In the genomic region with DNA sequence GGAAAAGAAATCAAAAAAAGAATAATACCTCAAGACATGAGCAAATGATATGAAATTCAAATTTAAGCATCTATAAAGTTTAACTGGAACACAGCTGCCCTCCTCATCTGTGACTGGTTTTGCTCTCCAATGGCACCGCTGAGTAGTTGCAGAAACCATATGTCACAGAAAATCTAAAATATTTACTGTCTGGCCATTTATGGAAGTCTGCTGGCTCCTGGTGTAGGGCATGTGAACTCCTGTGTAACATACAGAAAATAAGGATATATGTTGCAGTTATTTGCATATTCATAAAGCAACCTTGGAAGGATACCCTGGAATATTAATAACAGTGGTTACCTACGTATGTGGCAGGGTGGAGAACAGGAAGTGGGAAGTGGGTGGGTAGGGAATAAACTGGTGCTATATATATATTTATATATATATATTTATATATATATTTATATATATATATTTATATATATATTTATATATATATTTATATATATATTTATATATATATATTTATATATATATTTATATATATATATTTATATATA, we compare ENCODE assay signal across 19 cellular contexts. TPM values are rescaled to one million over a fixed set of nuclear protein-coding genes. Genes with fewer than 3 reads are reported as not detected.
DNase-seq lines count a peak whose midpoint lies in the region; ATAC-seq, FAIRE-seq and TF ChIP-seq lines count a peak whose summit lies in the region.
"Had no signal": no experiment of that assay in that cellular context is flagged by ENCODE, and none has a peak within 500 bp of the region (broad histone marks: within the 10 kb centered on the region; RNA-seq: fewer than 3 reads in every experiment).

No MANE protein-coding gene starts in this region.

- H3K4me1 Mint-ChIP-seq in MCF 10A (ENCODE audit: insufficient read depth, unreplicated experiment) (peaks cover 50% of the 10 kb centered on the region), astrocyte (ENCODE audit: low read depth, unreplicated experiment) (peaks cover 24% of the 10 kb centered on the region)
- H3K4me1 Mint-ChIP-seq: immature natural killer cell, memory B cell, natural killer cell had no signal

- CTCF ChIA-PET in MCF 10A (lab: Yijun Ruan, JAX): interaction anchor here (1.0 to 3.6 kb wide), 3 partner anchors 8 to 52 kb away, joined by 4 to 13 read pairs (median 6); no protein-coding TSS in a partner anchor

- H3K4me3 ChIP-seq in breast epithelium (no peak overlapping the region), astrocyte (ENCODE audit: insufficient read depth, low read depth, low read length) (no peak overlapping the region), lower lobe of right lung (peak overlapping the region; percentile 0), vagina (no peak overlapping the region)
- H3K4me3 ChIP-seq: GM23338, heart left ventricle, psoas muscle, spleen had no signal

- peak overlapping the region; percentile 40 for H3K4me2 ChIP-seq in astrocyte (ENCODE audit: low read length)
- H3K4me2 ChIP-seq: GM23338 had no signal

- ATAC-seq in lower lobe of right lung (no peak), HG02884 (IDR thresholded peaks at IDR 0.05; ENCODE audit: unreplicated experiment) (no peak), GM19463 (IDR thresholded peaks at IDR 0.05; ENCODE audit: unreplicated experiment) (no peak)
- ATAC-seq: heart left ventricle, natural killer cell, psoas muscle had no signal

- POLR2A ChIA-PET in MCF 10A (lab: Yijun Ruan, JAX): interaction anchor here (0.8 to 1.1 kb wide), 3 partner anchors 9 to 61 kb away, joined by 4 to 7 read pairs (median 5); no protein-coding TSS in a partner anchor

- H3K27ac ChIP-seq in breast epithelium (no peak overlapping the region), astrocyte (ENCODE audit: low read depth, low read length) (peak overlapping the region; percentile 4), lower lobe of right lung (peak overlapping the region; percentile 66), vagina (peak overlapping the region; percentile 32)
- H3K27ac ChIP-seq: psoas muscle, spleen had no signal

- H3K36me3 Mint-ChIP-seq in MCF 10A (ENCODE audit: insufficient read depth, unreplicated experiment) (peaks cover 7% of the 10 kb centered on the region), astrocyte (ENCODE audit: low read depth, unreplicated experiment) (peaks cover 4% of the 10 kb centered on the region)
- H3K36me3 Mint-ChIP-seq: CD4-positive, CD25-positive, alpha-beta regulatory T cell; memory B cell; natural killer cell had no signal

- H3K36me3 ChIP-seq in breast epithelium (no peaks in the 10 kb centered on the region), astrocyte (ENCODE audit: insufficient read depth, low read length) (peaks cover 2% of the 10 kb centered on the region), lower lobe of right lung (no peaks in the 10 kb centered on the region), vagina (no peaks in the 10 kb centered on the region)
- H3K36me3 ChIP-seq: spleen had no signal

- H3K9me3 ChIP-seq in breast epithelium: no peaks in the 10 kb centered on the region
- H3K9me3 ChIP-seq in astrocyte (ENCODE audit: insufficient read depth, low read depth, low read length): no peaks in the 10 kb centered on the region
- H3K9me3 ChIP-seq in lower lobe of right lung: no peaks in the 10 kb centered on the region
- no peaks in the 10 kb centered on the region for H3K9me3 ChIP-seq in vagina
- H3K9me3 ChIP-seq: heart left ventricle, psoas muscle, spleen had no signal

- no peak overlapping the region for H3K9ac ChIP-seq in astrocyte (ENCODE audit: low read length)

- BruUV-seq in MCF 10A (replicated peaks; lab: Mats Ljungman, UMichigan): no TSS peak

- H3K9me3 Mint-ChIP-seq in MCF 10A (ENCODE audit: unreplicated experiment) (no peaks in the 10 kb centered on the region), astrocyte (ENCODE audit: unreplicated experiment) (no peaks in the 10 kb centered on the region)
- H3K9me3 Mint-ChIP-seq: activated T-helper 1 cell treated with anti-CD3 and anti-CD28 coated beads, Interleukin-12 subunit alpha, Interleukin-12 subunit beta, Interleukin-2, Interleukin-4 antibody, amounts not matched to agents 30 ng/mL and 10 ng/mL and 1 ng/mL, durations not matched to agents 14 hours and 24 hours and 36 hours; CD4-positive, CD25-positive, alpha-beta regulatory T cell; GM23338; immature natural killer cell; memory B cell; natural killer cell had no signal

- H3K79me2 ChIP-seq in astrocyte (ENCODE audit: insufficient read depth, low read length): peaks cover 57% of the 10 kb centered on the region

- peak overlapping the region; percentile 90 for H3K27ac Mint-ChIP-seq in MCF 10A (ENCODE audit: low read depth, unreplicated experiment)
- H3K27ac Mint-ChIP-seq in astrocyte (ENCODE audit: unreplicated experiment): no peak overlapping the region
- H3K27ac Mint-ChIP-seq: activated T-helper 1 cell treated with anti-CD3 and anti-CD28 coated beads, Interleukin-12 subunit alpha, Interleukin-12 subunit beta, Interleukin-2, Interleukin-4 antibody, amounts not matched to agents 30 ng/mL and 10 ng/mL and 1 ng/mL, durations not matched to agents 14 hours and 24 hours and 36 hours; CD4-positive, CD25-positive, alpha-beta regulatory T cell; GM23338; immature natural killer cell; memory B cell; natural killer cell had no signal

- H3K4me3 Mint-ChIP-seq in MCF 10A (ENCODE audit: unreplicated experiment): no peak overlapping the region
- H3K4me3 Mint-ChIP-seq in astrocyte (ENCODE audit: unreplicated experiment): no peak overlapping the region
- H3K4me3 Mint-ChIP-seq: activated T-helper 1 cell treated with anti-CD3 and anti-CD28 coated beads, Interleukin-12 subunit alpha, Interleukin-12 subunit beta, Interleukin-2, Interleukin-4 antibody, amounts not matched to agents 30 ng/mL and 10 ng/mL and 1 ng/mL, durations not matched to agents 14 hours and 24 hours and 36 hours; CD4-positive, CD25-positive, alpha-beta regulatory T cell; GM23338; immature natural killer cell; memory B cell; natural killer cell had no signal

- TF ChIP-seq POLR2A in breast epithelium (IDR thresholded peaks at IDR 0.05) (no peak), vagina (IDR thresholded peaks at IDR 0.05) (no peak)

- no peak for FAIRE-seq in astrocyte (lab: Jason Lieb, UNC)

- peaks cover 16% of the 10 kb centered on the region for H4K20me1 ChIP-seq in astrocyte (ENCODE audit: insufficient read depth, low read length)

- intact Hi-C loops in MCF 10A (cut with micrococcal nuclease): no loop called here
- intact Hi-C loops in breast epithelium (cut with DNase I; ENCODE audit: low total_unique reads): no loop called here
- intact Hi-C loops in lower lobe of right lung (cut with DNase I): no loop called here
- intact Hi-C loops in vagina (cut with DNase I): no loop called here

- TF ChIP-seq CTCF in MCF 10A (IDR thresholded peaks at IDR 0.05; ENCODE audit: unreplicated experiment): no peak
- TF ChIP-seq CTCF in breast epithelium (IDR thresholded peaks at IDR 0.05): no peak
- TF ChIP-seq CTCF in astrocyte (IDR thresholded peaks at IDR 0.05; ENCODE audit: insufficient read depth, low read depth, low read length): no peak
- TF ChIP-seq CTCF in lower lobe of right lung (IDR thresholded peaks at IDR 0.05): no peak
- TF ChIP-seq CTCF in vagina (IDR thresholded peaks at IDR 0.05): no peak

- H2AFZ ChIP-seq in astrocyte (ENCODE audit: low read depth, low read length): no peak overlapping the region

- no peaks in the 10 kb centered on the region for H3K27me3 ChIP-seq in breast epithelium
- no peaks in the 10 kb centered on the region for H3K27me3 ChIP-seq in astrocyte (ENCODE audit: insufficient read depth, low read length)
- no peaks in the 10 kb centered on the region for H3K27me3 ChIP-seq in lower lobe of right lung (ENCODE audit: low read depth)
- H3K27me3 ChIP-seq in vagina: no peaks in the 10 kb centered on the region
- H3K27me3 ChIP-seq: heart left ventricle had no signal

- no peaks in the 10 kb centered on the region for H3K27me3 Mint-ChIP-seq in MCF 10A (ENCODE audit: insufficient read depth, unreplicated experiment)
- H3K27me3 Mint-ChIP-seq in astrocyte (ENCODE audit: low read depth, unreplicated experiment): no peaks in the 10 kb centered on the region

- H3K4me1 ChIP-seq in breast epithelium (peaks cover 0 to 2% of the 10 kb centered on the region in 2 donors), astrocyte (ENCODE audit: insufficient read depth, low read length) (peaks cover 21% of the 10 kb centered on the region), lower lobe of right lung (peaks cover 32% of the 10 kb centered on the region), vagina (peaks cover 50% of the 10 kb centered on the region)
- H3K4me1 ChIP-seq: psoas muscle had no signal

- no peak for DNase-seq in MCF 10A (ENCODE audit: unreplicated experiment)
- DNase-seq in breast epithelium (ENCODE audit: low spot score in 2 of 2): no peak
- no peak for DNase-seq in astrocyte (ENCODE audit: low read depth)
- no peak for DNase-seq in lower lobe of right lung
- DNase-seq in vagina (ENCODE audit: extremely low spot score in 2 of 2): no peak
- no peak for DNase-seq in NCI-H187 treated with DMSO at 0.1 percent for 48 hours (lab: John Stamatoyannopoulos, UW)
- DNase-seq: CD4-positive, CD25-positive, alpha-beta regulatory T cell; immature natural killer cell; natural killer cell; NCI-H69; stimulated activated CD8-positive, alpha-beta memory T cell treated with anti-CD3 and anti-CD28 coated beads, Interleukin-4, amount 100 ng/mL, for 48 hours had no signal

RNA-seq across cellular contexts. Expression of a gene that starts 48.3 kb away (rescaled TPM):
- total RNA-seq in MCF 10A (2022): 9.1 and 16.8 TPM in 2 replicates
- 10 to 100 TPM; 34.7 to 91.1 (median 79.0) TPM for total RNA-seq in breast epithelium
- total RNA-seq in astrocyte: 162 and 196 TPM in 2 replicates
- 39.5 TPM for total RNA-seq in lower lobe of right lung
- 52.5 TPM for total RNA-seq in vagina

Comparison
In these comparisons a context has a peak if more than half of its experiments do, and no peak if none do; other contexts are left out.
1. H3K27ac ChIP-seq: peak in astrocyte (single experiment), lower lobe of right lung (single experiment) and vagina (single experiment); none in breast epithelium (0 of 2).